In genomic region chr14:61836807-61837206, GRCh38 we compare ENCODE assay signal across 12 cellular contexts. TPM values are rescaled to one million over a fixed set of nuclear protein-coding genes. Genes with fewer than 3 reads are reported as not detected.
"Had no signal": no experiment of that assay in that cellular context is flagged by ENCODE, and none has a peak within 500 bp of the region (broad histone marks: within the 10 kb centered on the region; RNA-seq: fewer than 3 reads in every experiment).

No MANE protein-coding gene starts in this region.

- H3K36me3 Mint-ChIP-seq: activated naive CD4-positive, alpha-beta T cell treated with anti-CD3 and anti-CD28 coated beads, Interleukin-2, amount 50 U/mL, for 24 hours had no signal

- DNase-seq: activated gamma-delta T cell, NCI-H1436 treated with DMSO at 0.1 percent for 48 hours, NCI-H510A had no signal

- H3K4me3 Mint-ChIP-seq: activated CD4-positive, alpha-beta T cell treated with anti-CD3 and anti-CD28 coated beads for 36 hours; activated CD4-positive, alpha-beta T cell treated with anti-CD3 and anti-CD28 coated beads, Interleukin-2, amount 10 ng/mL, durations not matched to agents 7 days and 5 days; activated CD8-positive, alpha-beta T cell treated with anti-CD3 and anti-CD28 coated beads, Interleukin-2, amount 10 ng/mL, durations not matched to agents 7 days and 5 days; activated naive CD4-positive, alpha-beta T cell treated with anti-CD3 and anti-CD28 coated beads, Interleukin-2, amount 50 U/mL, for 24 hours; activated T-cell treated with anti-CD3 and anti-CD28 coated beads, Interleukin-2, amount 50 U/mL, for 24 hours; brain had no signal

- H3K9me3 Mint-ChIP-seq: activated CD4-positive, alpha-beta T cell treated with anti-CD3 and anti-CD28 coated beads, Interleukin-2, amount 10 ng/mL, durations not matched to agents 7 days and 5 days; activated naive CD4-positive, alpha-beta T cell treated with anti-CD3 and anti-CD28 coated beads, Interleukin-2, amount 50 U/mL, for 24 hours; activated T-cell treated with anti-CD3 and anti-CD28 coated beads, Interleukin-2, amount 50 U/mL, for 24 hours; activated T-helper 2 cell treated with anti-CD3 and anti-CD28 coated beads, Interferon-gamma antibody, Interleukin-2, Interleukin-4, amounts not matched to agents 10 μg/mL and 5 μg/mL and 100 μg/mL, durations not matched to agents 14 hours and 24 hours and 36 hours had no signal

- H3K27ac Mint-ChIP-seq: activated CD4-positive, alpha-beta T cell treated with anti-CD3 and anti-CD28 coated beads for 36 hours; activated CD4-positive, alpha-beta T cell treated with anti-CD3 and anti-CD28 coated beads, Interleukin-2, amount 10 ng/mL, durations not matched to agents 7 days and 5 days; activated CD8-positive, alpha-beta T cell treated with anti-CD3 and anti-CD28 coated beads, Interleukin-2, amount 10 ng/mL, durations not matched to agents 7 days and 5 days; activated T-cell treated with anti-CD3 and anti-CD28 coated beads, Interleukin-2, amount 50 U/mL, for 24 hours; activated T-helper 2 cell treated with anti-CD3 and anti-CD28 coated beads, Interferon-gamma antibody, Interleukin-2, Interleukin-4, amounts not matched to agents 10 μg/mL and 5 μg/mL and 100 μg/mL, durations not matched to agents 14 hours and 24 hours and 36 hours; brain had no signal

- H3K27me3 Mint-ChIP-seq: activated CD4-positive, alpha-beta T cell treated with anti-CD3 and anti-CD28 coated beads for 36 hours; activated naive CD4-positive, alpha-beta T cell treated with anti-CD3 and anti-CD28 coated beads, Interleukin-2, amount 50 U/mL, for 24 hours; activated T-cell treated with anti-CD3 and anti-CD28 coated beads, Interleukin-2, amount 50 U/mL, for 24 hours had no signal

RNA-seq across cellular contexts. Expression of gene SYT16, which starts 24.3 kb away (rescaled TPM):
- total RNA-seq: activated CD4-positive, alpha-beta T cell treated with anti-CD3 and anti-CD28 coated beads, Interleukin-2, amount 10 ng/mL, durations not matched to agents 7 days and 5 days; activated CD8-positive, alpha-beta T cell treated with anti-CD3 and anti-CD28 coated beads, Interleukin-2, amount 10 ng/mL, durations not matched to agents 7 days and 5 days; activated T-helper 2 cell treated with anti-CD3 and anti-CD28 coated beads, Interferon-gamma antibody, Interleukin-2, Interleukin-4, amounts not matched to agents 10 μg/mL and 5 μg/mL and 100 μg/mL, durations not matched to agents 14 hours and 24 hours and 36 hours; LHCN-M2; Right ventricle myocardium superior had no signal
